20 cellular contexts compared by ENCODE assay signal in the genomic region with DNA sequence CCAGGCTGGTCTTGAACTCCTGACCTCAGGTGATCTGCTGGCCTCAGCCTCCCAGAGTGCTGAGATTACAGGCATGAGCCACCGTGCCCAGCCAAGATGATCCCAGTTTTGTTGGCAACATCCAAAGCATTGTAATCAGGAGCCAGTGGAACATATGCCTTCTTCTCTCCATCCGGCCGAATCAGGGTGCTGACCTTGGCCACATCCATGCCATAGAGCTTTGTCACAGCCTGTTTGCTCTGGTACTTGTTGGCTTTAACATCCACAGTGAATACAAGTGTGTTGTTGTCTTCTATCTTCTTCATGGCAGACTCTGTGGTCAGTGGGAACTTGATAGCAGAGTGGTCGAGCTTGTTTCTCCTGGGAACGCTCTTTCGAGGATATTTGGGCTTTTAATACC. TPM values are rescaled to one million over a fixed set of nuclear protein-coding genes. Genes with fewer than 3 reads are reported as not detected.
DNase-seq lines count a peak whose midpoint lies in the region; ATAC-seq, FAIRE-seq and TF ChIP-seq lines count a peak whose summit lies in the region.
"Had no signal": no experiment of that assay in that cellular context is flagged by ENCODE, and none has a peak within 500 bp of the region (broad histone marks: within the 10 kb centered on the region; RNA-seq: fewer than 3 reads in every experiment).

No MANE protein-coding gene starts in this region.

- no peak for TF ChIP-seq CTCF in K562 (IDR thresholded peaks at IDR 0.05 in 2 of 3, conservative IDR thresholded peaks at IDR 0.05 in 1 of 3; ENCODE audit: insufficient read depth in 2 of 3, low read depth in 1 of 3, low read length in 3 of 3)
- TF ChIP-seq CTCF in osteoblast (IDR thresholded peaks at IDR 0.05; ENCODE audit: extremely low read depth, low read depth, low read length) = no peak

- 79% methylated on average over 6 of the region's 6 CpGs for WGBS in K562 (ENCODE audit: insufficient coverage, low coverage, missing lambda C conversion rate)

- no peaks in the 10 kb centered on the region for H3K27me3 ChIP-seq in BLaER1
- H3K27me3 ChIP-seq in K562 (ENCODE audit: control insufficient read depth in 2 of 2, insufficient read depth in 2 of 2, low read length in 2 of 2) = no peaks in the 10 kb centered on the region
- no peaks in the 10 kb centered on the region for H3K27me3 ChIP-seq in osteoblast (ENCODE audit: insufficient read depth, low read length)

- H3K4me2 ChIP-seq in BLaER1 (0 out of 2 replicates have a peak overlapping the region, but pooled peaks have one; percentile 9), K562 (ENCODE audit: insufficient read depth, low read length) (no peak overlapping the region), osteoblast (ENCODE audit: insufficient read depth, low read length) (no peak overlapping the region)
- H3K4me2 ChIP-seq: SK-N-SH had no signal

- H3K9me1 ChIP-seq in K562 (ENCODE audit: control insufficient read depth, insufficient read depth, low read length) = no peaks in the 10 kb centered on the region

- no peak for TF ChIP-seq RAD21 in K562 (CRISPR knock-in tag; conservative IDR thresholded peaks at IDR 0.05 in 1 of 2, IDR thresholded peaks at IDR 0.05 in 1 of 2)

- H3K79me2 ChIP-seq in K562 (ENCODE audit: control insufficient read depth, insufficient read depth, low read length) (peaks cover 9% of the 10 kb centered on the region; the same call in 1 of the 3 replicates), osteoblast (ENCODE audit: insufficient read depth, low read length) (no peaks in the 10 kb centered on the region)

- no peak for TF ChIP-seq POLR2A in K562 (conservative IDR thresholded peaks at IDR 0.05)

- no peak for FAIRE-seq in K562 (lab: Jason Lieb, UNC)
- FAIRE-seq: HTR-8/SVneo, RCC 7860 had no signal

- no peak overlapping the region for H3K27ac ChIP-seq in BLaER1
- H3K27ac ChIP-seq in K562 (ENCODE audit: extremely low read depth, low read depth, low read length) = no peak overlapping the region
- no peak overlapping the region for H3K27ac ChIP-seq in osteoblast (ENCODE audit: low read depth, low read length)

- H3K4me3 ChIP-seq in BLaER1 (no peak overlapping the region), K562 (no peak overlapping the region), osteoblast (ENCODE audit: insufficient read depth, low read length) (no peak overlapping the region)

- no peak for ATAC-seq in K562
- no peak for ATAC-seq in HG03025 (IDR thresholded peaks at IDR 0.05; ENCODE audit: low FRiP score, unreplicated experiment)
- ATAC-seq in HG03159 (IDR thresholded peaks at IDR 0.05; ENCODE audit: unreplicated experiment) = no peak
- ATAC-seq in HG02970 (IDR thresholded peaks at IDR 0.05; ENCODE audit: low FRiP score, unreplicated experiment) = no peak

- CTCF ChIA-PET in K562 (lab: Yijun Ruan, JAX; ENCODE audit: low intra/inter-chr PET ratio) = no interaction called here

- no peak overlapping the region for H3K9ac ChIP-seq in BLaER1
- no peak overlapping the region for H3K9ac ChIP-seq in K562 (ENCODE audit: insufficient read depth in 1 of 2, low read depth in 2 of 2, low read length in 2 of 2)
- H3K9ac ChIP-seq: SK-N-SH had no signal

- POLR2A ChIA-PET in K562 (lab: Yijun Ruan, JAX) = interaction anchor here (0.6 to 8.1 kb wide), 4 partner anchors 8 to 171 kb away, joined by 3 to 73 read pairs (median 10); no protein-coding TSS in a partner anchor

- in situ Hi-C loops in K562 (cut with MboI) = no loop called here

- H3K36me3 ChIP-seq in BLaER1 = peaks cover 18% of the 10 kb centered on the region; the same call in 1 of the 2 replicates
- H3K36me3 ChIP-seq in K562 (ENCODE audit: control insufficient read depth, insufficient read depth, low read length) = peaks cover 20% of the 10 kb centered on the region; the same call in 1 of the 3 replicates
- no peaks in the 10 kb centered on the region for H3K36me3 ChIP-seq in osteoblast (ENCODE audit: insufficient read depth, low read length)

- no peak for TF ChIP-seq EP300 in K562 (IDR thresholded peaks at IDR 0.05; ENCODE audit: low read length)

- intact Hi-C loops in K562 (cut with micrococcal nuclease) = no loop called here

- peak; percentile 31 for DNase-seq in LHCN-M2 (ENCODE audit: low read depth)
- DNase-seq in K562 (ENCODE audit: extremely low read depth in 1 of 4, low spot score in 3 of 4) = no peak
- no peak for DNase-seq in osteoblast (ENCODE audit: insufficient read length, low spot score, missing footprints)
- DNase-seq in EL = no peak
- DNase-seq: C1 segment of cervical spinal cord, COR-L47, GDM1, GOT3, KG1, NCI-H2029, NCI-H524 treated with DMSO at 0.1 percent for 48 hours, NCI-H774 had no signal

- no TSS peak for BruUV-seq in K562 (replicated peaks; lab: Mats Ljungman, UMichigan)

- H3K9me3 ChIP-seq in BLaER1 (peaks cover 25% of the 10 kb centered on the region), K562 (replicated peaks; ENCODE audit: control insufficient read depth, insufficient read depth, low read depth, low read length) (no peaks in the 10 kb centered on the region), osteoblast (ENCODE audit: low read depth, low read length) (peaks cover 2% of the 10 kb centered on the region)
- H3K9me3 ChIP-seq: SK-N-SH had no signal

- H4K20me1 ChIP-seq in BLaER1 = no peaks in the 10 kb centered on the region
- no peaks in the 10 kb centered on the region for H4K20me1 ChIP-seq in K562 (replicated peaks; ENCODE audit: control insufficient read depth, insufficient read depth, low read length)
- H4K20me1 ChIP-seq in osteoblast (ENCODE audit: insufficient read depth, low read length) = no peaks in the 10 kb centered on the region

- H2AFZ ChIP-seq in K562 (ENCODE audit: low read depth, low read length) = no peak overlapping the region
- peak overlapping the region; percentile 10 for H2AFZ ChIP-seq in osteoblast (ENCODE audit: low read length)

- H3K4me1 ChIP-seq in BLaER1 = peaks cover 38% of the 10 kb centered on the region
- peaks cover 36 to 45% of the 10 kb centered on the region in 2 experiments for H3K4me1 ChIP-seq in K562 (replicated peaks in 1 of 2; ENCODE audit: control insufficient read depth in 2 of 2, insufficient read depth in 2 of 2, low read length in 2 of 2)
- peaks cover 19% of the 10 kb centered on the region for H3K4me1 ChIP-seq in osteoblast (ENCODE audit: insufficient read depth, low read length)

TF ChIP-seq in K562, 482 proteins besides CTCF, POLR2A, EP300 and RAD21 (continues in another document):
- no peak for TF ChIP-seq EWSR1 (IDR thresholded peaks at IDR 0.05; ENCODE audit: borderline replicate concordance, low read depth, partially characterized antibody)
- TF ChIP-seq, protein P1, sequence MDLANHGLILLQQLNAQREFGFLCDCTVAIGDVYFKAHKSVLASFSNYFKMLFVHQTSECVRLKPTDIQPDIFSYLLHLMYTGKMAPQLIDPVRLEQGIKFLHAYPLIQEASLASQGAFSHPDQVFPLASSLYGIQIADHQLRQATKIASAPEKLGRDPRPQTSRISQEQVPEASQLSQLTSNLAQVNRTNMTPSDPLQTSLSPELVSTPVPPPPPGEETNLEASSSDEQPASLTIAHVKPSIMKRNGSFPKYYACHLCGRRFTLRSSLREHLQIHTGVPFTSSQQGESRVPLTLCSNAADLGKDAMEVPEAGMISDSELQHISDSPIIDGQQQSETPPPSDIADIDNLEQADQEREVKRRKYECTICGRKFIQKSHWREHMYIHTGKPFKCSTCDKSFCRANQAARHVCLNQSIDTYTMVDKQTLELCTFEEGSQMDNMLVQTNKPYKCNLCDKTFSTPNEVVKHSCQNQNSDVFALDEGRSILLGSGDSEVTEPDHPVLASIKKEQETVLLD (IDR thresholded peaks at IDR 0.05) = no peak
- no peak for TF ChIP-seq SPI1 (IDR thresholded peaks at IDR 0.05; ENCODE audit: borderline replicate concordance, low read depth, low read length)
- TF ChIP-seq, protein P2, sequence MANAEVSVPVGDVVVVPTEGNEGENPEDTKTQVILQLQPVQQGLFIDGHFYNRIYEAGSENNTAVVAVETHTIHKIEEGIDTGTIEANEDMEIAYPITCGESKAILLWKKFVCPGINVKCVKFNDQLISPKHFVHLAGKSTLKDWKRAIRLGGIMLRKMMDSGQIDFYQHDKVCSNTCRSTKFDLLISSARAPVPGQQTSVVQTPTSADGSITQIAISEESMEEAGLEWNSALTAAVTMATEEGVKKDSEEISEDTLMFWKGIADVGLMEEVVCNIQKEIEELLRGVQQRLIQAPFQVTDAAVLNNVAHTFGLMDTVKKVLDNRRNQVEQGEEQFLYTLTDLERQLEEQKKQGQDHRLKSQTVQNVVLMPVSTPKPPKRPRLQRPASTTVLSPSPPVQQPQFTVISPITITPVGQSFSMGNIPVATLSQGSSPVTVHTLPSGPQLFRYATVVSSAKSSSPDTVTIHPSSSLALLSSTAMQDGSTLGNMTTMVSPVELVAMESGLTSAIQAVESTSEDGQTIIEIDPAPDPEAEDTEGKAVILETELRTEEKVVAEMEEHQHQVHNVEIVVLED (CRISPR knock-in tag; IDR thresholded peaks at IDR 0.05) = no peak
- TF ChIP-seq GABPB1 (CRISPR knock-in tag; IDR thresholded peaks at IDR 0.05) = 0 out of 2 replicates have a peak, but pooled peaks have one; percentile 4
- no peak for TF ChIP-seq ZNF780A (CRISPR knock-in tag; IDR thresholded peaks at IDR 0.05)
- TF ChIP-seq BACH1 (tag; IDR thresholded peaks at IDR 0.05) = no peak

RNA-seq across cellular contexts. Expression of a gene that starts 17.1 kb away (rescaled TPM):
- 0.19 TPM in 1 of 2 replicates, not detected in the other for total RNA-seq in LHCN-M2 (2014; rRNA removed)
- not detected for polyA plus RNA-seq in LHCN-M2 (2012)
- 14.4 and 37.6 TPM in 2 replicates for total RNA-seq in K562 (2011; cell fraction: chromatin; rRNA removed; ENCODE audit: low replicate concordance)
- 36.7 and 39.3 TPM in 2 replicates for total RNA-seq in K562 (2011; cell fraction: nucleolus; rRNA removed)
- 23.4 and 24.7 TPM in 2 replicates for total RNA-seq in K562 (2011; cell fraction: nucleoplasm; rRNA removed)
- total RNA-seq in K562 (2014; rRNA removed) = 22.2 and 27.1 TPM in 2 replicates
- 5.9 and 8.7 TPM in 2 replicates for total RNA-seq in K562 (2014; rRNA removed; fragmentation: Illumina TruSeq; extraction: Trizol)
- 17.1 and 18.9 TPM in 2 replicates for total RNA-seq in K562 (2015; rRNA removed; fragmentation: Illumina TruSeq; extraction: Trizol)
- 38.4 and 40.2 TPM in 2 replicates for total RNA-seq in K562 (2021)
- 5.6 and 12.0 TPM in 2 replicates for polyA plus RNA-seq in K562 (2011; rRNA removed)
- polyA plus RNA-seq in K562 (2011; cell fraction: cytosol; rRNA removed) = 10.7 and 17.1 TPM in 2 replicates
- polyA plus RNA-seq in K562 (2011; cell fraction: nucleus; rRNA removed) = 8.7 and 10.8 TPM in 2 replicates
- polyA plus RNA-seq in K562 (2012) = 23.2 and 39.4 TPM in 2 replicates
- 22.4 and 24.4 TPM in 2 replicates for polyA plus RNA-seq in K562 (2014; fragmentation: Illumina TruSeq; extraction: Trizol)
- 1 to 10 TPM; 3.5 to 3.7 TPM for polyA plus RNA-seq in K562 (2014; fragmentation: Nextera tagmentation; extraction: Ambion mirVana)
- polyA plus RNA-seq in K562 (2014; rRNA removed) = 18.2 and 19.9 TPM in 2 replicates
- polyA minus RNA-seq in K562 (2011; rRNA and poly(A)+ RNA removed) = 6.5 and 7.8 TPM in 2 replicates
- polyA minus RNA-seq in K562 (2011; cell fraction: cytosol; rRNA and poly(A)+ RNA removed) = 14.6 and 16.9 TPM in 2 replicates
- 5.3 and 7.6 TPM in 2 replicates for polyA minus RNA-seq in K562 (2011; cell fraction: nucleus; rRNA and poly(A)+ RNA removed)
- under 0.01 and 0.29 TPM in 2 replicates for total RNA-seq in osteoblast
- total RNA-seq: CD4-positive, alpha-beta memory T cell had no signal
- polyA plus RNA-seq: CD4-positive, alpha-beta memory T cell had no signal
